ENCODE assay signal across 1 cellular context in the genomic region with DNA sequence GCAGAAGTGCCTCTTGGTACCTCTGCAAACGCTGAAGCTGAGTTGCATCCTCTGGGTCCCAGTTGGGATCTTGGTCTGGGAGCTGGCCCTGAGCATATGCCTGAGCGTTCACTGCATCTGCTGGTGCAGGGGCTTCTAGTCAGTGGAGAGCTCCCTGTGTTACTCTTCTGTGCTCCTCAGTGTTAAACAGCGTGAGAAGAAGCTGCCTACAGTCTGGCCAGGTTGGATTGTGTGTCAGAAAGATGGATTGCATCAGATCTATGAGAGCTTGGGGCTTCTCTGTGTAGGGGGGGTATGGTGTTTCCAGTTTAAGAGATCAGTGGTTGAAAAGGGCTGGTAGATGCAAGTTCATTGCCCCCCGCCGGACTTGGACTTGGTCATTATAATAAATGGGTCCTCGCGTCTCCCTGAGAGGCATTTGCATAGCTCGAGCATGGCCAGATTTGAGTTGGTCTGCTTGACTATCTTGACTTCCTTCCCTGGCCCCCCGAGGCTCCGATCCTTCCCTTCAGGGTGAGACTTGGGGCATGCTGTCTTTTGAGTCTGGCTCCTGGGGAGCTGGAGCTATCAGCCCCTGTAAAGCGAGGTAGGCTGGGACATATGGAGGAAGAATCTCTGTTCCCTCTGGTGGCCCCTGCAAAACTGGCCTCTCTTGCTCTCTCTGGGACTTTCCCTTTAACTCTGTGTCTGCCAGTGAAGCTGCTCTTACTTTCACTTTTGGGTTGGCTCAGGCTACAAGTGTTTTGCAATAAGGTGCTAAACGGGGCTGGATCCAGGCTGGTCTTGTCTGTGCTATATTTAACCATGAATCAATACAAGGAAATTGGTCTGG.
TF ChIP-seq lines count a peak whose summit lies in the region.

No MANE protein-coding gene starts in this region.

TF ChIP-seq in GM12878, 131 proteins besides CTCF, POLR2A, EP300 and RAD21 (continued from another document and continues in another):
- TF ChIP-seq, protein P1, sequence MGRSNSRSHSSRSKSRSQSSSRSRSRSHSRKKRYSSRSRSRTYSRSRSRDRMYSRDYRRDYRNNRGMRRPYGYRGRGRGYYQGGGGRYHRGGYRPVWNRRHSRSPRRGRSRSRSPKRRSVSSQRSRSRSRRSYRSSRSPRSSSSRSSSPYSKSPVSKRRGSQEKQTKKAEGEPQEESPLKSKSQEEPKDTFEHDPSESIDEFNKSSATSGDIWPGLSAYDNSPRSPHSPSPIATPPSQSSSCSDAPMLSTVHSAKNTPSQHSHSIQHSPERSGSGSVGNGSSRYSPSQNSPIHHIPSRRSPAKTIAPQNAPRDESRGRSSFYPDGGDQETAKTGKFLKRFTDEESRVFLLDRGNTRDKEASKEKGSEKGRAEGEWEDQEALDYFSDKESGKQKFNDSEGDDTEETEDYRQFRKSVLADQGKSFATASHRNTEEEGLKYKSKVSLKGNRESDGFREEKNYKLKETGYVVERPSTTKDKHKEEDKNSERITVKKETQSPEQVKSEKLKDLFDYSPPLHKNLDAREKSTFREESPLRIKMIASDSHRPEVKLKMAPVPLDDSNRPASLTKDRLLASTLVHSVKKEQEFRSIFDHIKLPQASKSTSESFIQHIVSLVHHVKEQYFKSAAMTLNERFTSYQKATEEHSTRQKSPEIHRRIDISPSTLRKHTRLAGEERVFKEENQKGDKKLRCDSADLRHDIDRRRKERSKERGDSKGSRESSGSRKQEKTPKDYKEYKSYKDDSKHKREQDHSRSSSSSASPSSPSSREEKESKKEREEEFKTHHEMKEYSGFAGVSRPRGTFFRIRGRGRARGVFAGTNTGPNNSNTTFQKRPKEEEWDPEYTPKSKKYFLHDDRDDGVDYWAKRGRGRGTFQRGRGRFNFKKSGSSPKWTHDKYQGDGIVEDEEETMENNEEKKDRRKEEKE (IDR thresholded peaks at IDR 0.05) = no peak
- TF ChIP-seq ZZZ3 (IDR thresholded peaks at IDR 0.05; ENCODE audit: control insufficient read depth, insufficient read length, low read depth) = no peak
- TF ChIP-seq CBX3 (IDR thresholded peaks at IDR 0.05; ENCODE audit: borderline replicate concordance, low read depth) = no peak
- no peak for TF ChIP-seq KLF5 (IDR thresholded peaks at IDR 0.05; ENCODE audit: partially characterized antibody)
- TF ChIP-seq, protein P2, sequence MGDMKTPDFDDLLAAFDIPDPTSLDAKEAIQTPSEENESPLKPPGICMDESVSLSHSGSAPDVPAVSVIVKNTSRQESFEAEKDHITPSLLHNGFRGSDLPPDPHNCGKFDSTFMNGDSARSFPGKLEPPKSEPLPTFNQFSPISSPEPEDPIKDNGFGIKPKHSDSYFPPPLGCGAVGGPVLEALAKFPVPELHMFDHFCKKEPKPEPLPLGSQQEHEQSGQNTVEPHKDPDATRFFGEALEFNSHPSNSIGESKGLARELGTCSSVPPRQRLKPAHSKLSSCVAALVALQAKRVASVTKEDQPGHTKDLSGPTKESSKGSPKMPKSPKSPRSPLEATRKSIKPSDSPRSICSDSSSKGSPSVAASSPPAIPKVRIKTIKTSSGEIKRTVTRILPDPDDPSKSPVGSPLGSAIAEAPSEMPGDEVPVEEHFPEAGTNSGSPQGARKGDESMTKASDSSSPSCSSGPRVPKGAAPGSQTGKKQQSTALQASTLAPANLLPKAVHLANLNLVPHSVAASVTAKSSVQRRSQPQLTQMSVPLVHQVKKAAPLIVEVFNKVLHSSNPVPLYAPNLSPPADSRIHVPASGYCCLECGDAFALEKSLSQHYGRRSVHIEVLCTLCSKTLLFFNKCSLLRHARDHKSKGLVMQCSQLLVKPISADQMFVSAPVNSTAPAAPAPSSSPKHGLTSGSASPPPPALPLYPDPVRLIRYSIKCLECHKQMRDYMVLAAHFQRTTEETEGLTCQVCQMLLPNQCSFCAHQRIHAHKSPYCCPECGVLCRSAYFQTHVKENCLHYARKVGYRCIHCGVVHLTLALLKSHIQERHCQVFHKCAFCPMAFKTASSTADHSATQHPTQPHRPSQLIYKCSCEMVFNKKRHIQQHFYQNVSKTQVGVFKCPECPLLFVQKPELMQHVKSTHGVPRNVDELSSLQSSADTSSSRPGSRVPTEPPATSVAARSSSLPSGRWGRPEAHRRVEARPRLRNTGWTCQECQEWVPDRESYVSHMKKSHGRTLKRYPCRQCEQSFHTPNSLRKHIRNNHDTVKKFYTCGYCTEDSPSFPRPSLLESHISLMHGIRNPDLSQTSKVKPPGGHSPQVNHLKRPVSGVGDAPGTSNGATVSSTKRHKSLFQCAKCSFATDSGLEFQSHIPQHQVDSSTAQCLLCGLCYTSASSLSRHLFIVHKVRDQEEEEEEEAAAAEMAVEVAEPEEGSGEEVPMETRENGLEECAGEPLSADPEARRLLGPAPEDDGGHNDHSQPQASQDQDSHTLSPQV (IDR thresholded peaks at IDR 0.05) = no peak
- no peak for TF ChIP-seq RB1 (IDR thresholded peaks at IDR 0.05; ENCODE audit: borderline replicate concordance)
- TF ChIP-seq CREM (IDR thresholded peaks at IDR 0.05; ENCODE audit: low read depth) = 0 out of 2 replicates have a peak, but pooled peaks have one; percentile 17
- TF ChIP-seq RCOR1 (conservative IDR thresholded peaks at IDR 0.05; ENCODE audit: low read depth, low read length) = no peak
- TF ChIP-seq IRF4 (IDR thresholded peaks at IDR 0.05; ENCODE audit: low read depth, low read length) = peak; percentile 52; the same call in 1 of the 2 replicates
- TF ChIP-seq IKZF1 (conservative IDR thresholded peaks at IDR 0.05) = 0 out of 2 replicates have a peak, but pooled peaks have one; percentile 26
- no peak for TF ChIP-seq POLR2AphosphoS2 (IDR thresholded peaks at IDR 0.05; ENCODE audit: low read depth, low read length)
- no peak for TF ChIP-seq TCF12 (IDR thresholded peaks at IDR 0.05; ENCODE audit: low read depth, low read length)
- TF ChIP-seq, protein P3, sequence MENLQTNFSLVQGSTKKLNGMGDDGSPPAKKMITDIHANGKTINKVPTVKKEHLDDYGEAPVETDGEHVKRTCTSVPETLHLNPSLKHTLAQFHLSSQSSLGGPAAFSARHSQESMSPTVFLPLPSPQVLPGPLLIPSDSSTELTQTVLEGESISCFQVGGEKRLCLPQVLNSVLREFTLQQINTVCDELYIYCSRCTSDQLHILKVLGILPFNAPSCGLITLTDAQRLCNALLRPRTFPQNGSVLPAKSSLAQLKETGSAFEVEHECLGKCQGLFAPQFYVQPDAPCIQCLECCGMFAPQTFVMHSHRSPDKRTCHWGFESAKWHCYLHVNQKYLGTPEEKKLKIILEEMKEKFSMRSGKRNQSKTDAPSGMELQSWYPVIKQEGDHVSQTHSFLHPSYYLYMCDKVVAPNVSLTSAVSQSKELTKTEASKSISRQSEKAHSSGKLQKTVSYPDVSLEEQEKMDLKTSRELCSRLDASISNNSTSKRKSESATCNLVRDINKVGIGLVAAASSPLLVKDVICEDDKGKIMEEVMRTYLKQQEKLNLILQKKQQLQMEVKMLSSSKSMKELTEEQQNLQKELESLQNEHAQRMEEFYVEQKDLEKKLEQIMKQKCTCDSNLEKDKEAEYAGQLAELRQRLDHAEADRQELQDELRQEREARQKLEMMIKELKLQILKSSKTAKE (IDR thresholded peaks at IDR 0.05; ENCODE audit: low read depth, poor library complexity, severe bottlenecking) = no peak
- TF ChIP-seq BACH1 (IDR thresholded peaks at IDR 0.05; ENCODE audit: borderline replicate concordance) = no peak
- no peak for TF ChIP-seq HDAC2 (IDR thresholded peaks at IDR 0.05)
- no peak for TF ChIP-seq ZNF274 (IDR thresholded peaks at IDR 0.05; ENCODE audit: insufficient read depth, insufficient read length)
- TF ChIP-seq CHD4 (IDR thresholded peaks at IDR 0.05) = no peak
- peak; percentile 9; the same call in 1 of the 2 replicates for TF ChIP-seq JUNB (IDR thresholded peaks at IDR 0.05)
- TF ChIP-seq, protein P4, sequence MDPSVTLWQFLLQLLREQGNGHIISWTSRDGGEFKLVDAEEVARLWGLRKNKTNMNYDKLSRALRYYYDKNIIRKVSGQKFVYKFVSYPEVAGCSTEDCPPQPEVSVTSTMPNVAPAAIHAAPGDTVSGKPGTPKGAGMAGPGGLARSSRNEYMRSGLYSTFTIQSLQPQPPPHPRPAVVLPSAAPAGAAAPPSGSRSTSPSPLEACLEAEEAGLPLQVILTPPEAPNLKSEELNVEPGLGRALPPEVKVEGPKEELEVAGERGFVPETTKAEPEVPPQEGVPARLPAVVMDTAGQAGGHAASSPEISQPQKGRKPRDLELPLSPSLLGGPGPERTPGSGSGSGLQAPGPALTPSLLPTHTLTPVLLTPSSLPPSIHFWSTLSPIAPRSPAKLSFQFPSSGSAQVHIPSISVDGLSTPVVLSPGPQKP (IDR thresholded peaks at IDR 0.05; ENCODE audit: low read depth, low read length) = no peak
- TF ChIP-seq MTA2 (IDR thresholded peaks at IDR 0.05; ENCODE audit: low read depth) = no peak
- TF ChIP-seq FOS (IDR thresholded peaks at IDR 0.05; ENCODE audit: borderline replicate concordance, extremely low read depth, insufficient read length) = no peak
- no peak for TF ChIP-seq MEF2B (IDR thresholded peaks at IDR 0.05; ENCODE audit: partially characterized antibody, poor library complexity, severe bottlenecking)
- TF ChIP-seq CHD2 (IDR thresholded peaks at IDR 0.05; ENCODE audit: borderline replicate concordance, low read depth, low read length) = no peak
- no peak for TF ChIP-seq STAT1 (conservative IDR thresholded peaks at IDR 0.05)
- TF ChIP-seq, protein P5, sequence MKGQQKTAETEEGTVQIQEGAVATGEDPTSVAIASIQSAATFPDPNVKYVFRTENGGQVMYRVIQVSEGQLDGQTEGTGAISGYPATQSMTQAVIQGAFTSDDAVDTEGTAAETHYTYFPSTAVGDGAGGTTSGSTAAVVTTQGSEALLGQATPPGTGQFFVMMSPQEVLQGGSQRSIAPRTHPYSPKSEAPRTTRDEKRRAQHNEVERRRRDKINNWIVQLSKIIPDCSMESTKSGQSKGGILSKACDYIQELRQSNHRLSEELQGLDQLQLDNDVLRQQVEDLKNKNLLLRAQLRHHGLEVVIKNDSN (IDR thresholded peaks at IDR 0.05; ENCODE audit: borderline replicate concordance, extremely low read length, insufficient read depth, low read depth, low read length) = no peak
- TF ChIP-seq IKZF2 (IDR thresholded peaks at IDR 0.05) = peak in 1 of 2 experiments; percentile 20; a peak in 1 of 4 replicates
- TF ChIP-seq SMAD1 (IDR thresholded peaks at IDR 0.05; ENCODE audit: low read depth, partially characterized antibody) = no peak
- no peak for TF ChIP-seq POLR2AphosphoS5 (IDR thresholded peaks at IDR 0.05; ENCODE audit: low read length)
- TF ChIP-seq NR2C2 (IDR thresholded peaks at IDR 0.05; ENCODE audit: borderline replicate concordance, control insufficient read depth, insufficient read length, low read depth) = no peak
- TF ChIP-seq, protein P6, sequence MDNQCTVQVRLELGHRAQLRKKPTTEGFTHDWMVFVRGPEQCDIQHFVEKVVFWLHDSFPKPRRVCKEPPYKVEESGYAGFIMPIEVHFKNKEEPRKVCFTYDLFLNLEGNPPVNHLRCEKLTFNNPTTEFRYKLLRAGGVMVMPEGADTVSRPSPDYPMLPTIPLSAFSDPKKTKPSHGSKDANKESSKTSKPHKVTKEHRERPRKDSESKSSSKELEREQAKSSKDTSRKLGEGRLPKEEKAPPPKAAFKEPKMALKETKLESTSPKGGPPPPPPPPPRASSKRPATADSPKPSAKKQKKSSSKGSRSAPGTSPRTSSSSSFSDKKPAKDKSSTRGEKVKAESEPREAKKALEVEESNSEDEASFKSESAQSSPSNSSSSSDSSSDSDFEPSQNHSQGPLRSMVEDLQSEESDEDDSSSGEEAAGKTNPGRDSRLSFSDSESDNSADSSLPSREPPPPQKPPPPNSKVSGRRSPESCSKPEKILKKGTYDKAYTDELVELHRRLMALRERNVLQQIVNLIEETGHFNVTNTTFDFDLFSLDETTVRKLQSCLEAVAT (IDR thresholded peaks at IDR 0.05) = no peak
- no peak for TF ChIP-seq KDM1A (IDR thresholded peaks at IDR 0.05; ENCODE audit: borderline replicate concordance)
- no peak for TF ChIP-seq FOXM1 (IDR thresholded peaks at IDR 0.05; ENCODE audit: low read depth, low read length)
- TF ChIP-seq, protein P7, sequence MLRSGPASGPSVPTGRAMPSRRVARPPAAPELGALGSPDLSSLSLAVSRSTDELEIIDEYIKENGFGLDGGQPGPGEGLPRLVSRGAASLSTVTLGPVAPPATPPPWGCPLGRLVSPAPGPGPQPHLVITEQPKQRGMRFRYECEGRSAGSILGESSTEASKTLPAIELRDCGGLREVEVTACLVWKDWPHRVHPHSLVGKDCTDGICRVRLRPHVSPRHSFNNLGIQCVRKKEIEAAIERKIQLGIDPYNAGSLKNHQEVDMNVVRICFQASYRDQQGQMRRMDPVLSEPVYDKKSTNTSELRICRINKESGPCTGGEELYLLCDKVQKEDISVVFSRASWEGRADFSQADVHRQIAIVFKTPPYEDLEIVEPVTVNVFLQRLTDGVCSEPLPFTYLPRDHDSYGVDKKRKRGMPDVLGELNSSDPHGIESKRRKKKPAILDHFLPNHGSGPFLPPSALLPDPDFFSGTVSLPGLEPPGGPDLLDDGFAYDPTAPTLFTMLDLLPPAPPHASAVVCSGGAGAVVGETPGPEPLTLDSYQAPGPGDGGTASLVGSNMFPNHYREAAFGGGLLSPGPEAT (IDR thresholded peaks at IDR 0.05; ENCODE audit: low read depth) = peak; percentile 25; the same call in 1 of the 2 replicates
- TF ChIP-seq LARP7 (IDR thresholded peaks at IDR 0.05) = no peak
- TF ChIP-seq EZH2 (IDR thresholded peaks at IDR 0.05; ENCODE audit: borderline replicate concordance, control insufficient read depth, low read depth, low read length) = no peak
- TF ChIP-seq NR2C1 (IDR thresholded peaks at IDR 0.05) = no peak
- TF ChIP-seq KAT2A (conservative IDR thresholded peaks at IDR 0.05; ENCODE audit: control insufficient read depth, low read depth, low read length) = no peak
- TF ChIP-seq SREBF1 (IDR thresholded peaks at IDR 0.05; ENCODE audit: low read length) = no peak
- no peak for TF ChIP-seq GATAD2B (conservative IDR thresholded peaks at IDR 0.05; ENCODE audit: low read depth)
- no peak for TF ChIP-seq STAT3 (IDR thresholded peaks at IDR 0.05; ENCODE audit: low read depth, low read length)
- TF ChIP-seq, protein P8, sequence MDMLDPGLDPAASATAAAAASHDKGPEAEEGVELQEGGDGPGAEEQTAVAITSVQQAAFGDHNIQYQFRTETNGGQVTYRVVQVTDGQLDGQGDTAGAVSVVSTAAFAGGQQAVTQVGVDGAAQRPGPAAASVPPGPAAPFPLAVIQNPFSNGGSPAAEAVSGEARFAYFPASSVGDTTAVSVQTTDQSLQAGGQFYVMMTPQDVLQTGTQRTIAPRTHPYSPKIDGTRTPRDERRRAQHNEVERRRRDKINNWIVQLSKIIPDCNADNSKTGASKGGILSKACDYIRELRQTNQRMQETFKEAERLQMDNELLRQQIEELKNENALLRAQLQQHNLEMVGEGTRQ (IDR thresholded peaks at IDR 0.05; ENCODE audit: borderline replicate concordance, low read depth, low read length) = no peak
- TF ChIP-seq CBFB (IDR thresholded peaks at IDR 0.05; ENCODE audit: low read depth) = 0 out of 2 replicates have a peak, but pooled peaks have one; percentile 24
- no peak for TF ChIP-seq SIX5 (IDR thresholded peaks at IDR 0.05; ENCODE audit: low read depth, low read length, severe bottlenecking)
- no peak for TF ChIP-seq CBX5 (IDR thresholded peaks at IDR 0.05; ENCODE audit: low read depth)
- TF ChIP-seq CHD1 (IDR thresholded peaks at IDR 0.05; ENCODE audit: low read depth, low read length) = no peak
- peak; percentile 54; the same call in 1 of the 2 replicates for TF ChIP-seq TAF1 (IDR thresholded peaks at IDR 0.05; ENCODE audit: borderline replicate concordance, low read depth, low read length)
- no peak for TF ChIP-seq GABPA (IDR thresholded peaks at IDR 0.05; ENCODE audit: low read depth)
- no peak for TF ChIP-seq BCL11A (IDR thresholded peaks at IDR 0.05; ENCODE audit: low read depth, low read length)
- TF ChIP-seq RAD51 (IDR thresholded peaks at IDR 0.05) = no peak
- TF ChIP-seq BMI1 (IDR thresholded peaks at IDR 0.05; ENCODE audit: borderline replicate concordance) = no peak
